ENCODE assay signal across 8 cellular contexts in genomic region chr1:145965119-145965744, GRCh38. TPM values are rescaled to one million over a fixed set of nuclear protein-coding genes. Genes with fewer than 3 reads are reported as not detected.
A peak's percentile ranks its signal among the peaks of the same experiment; 100 is the strongest.
DNase-seq lines count a peak whose midpoint lies in the region; ATAC-seq, FAIRE-seq and TF ChIP-seq lines count a peak whose summit lies in the region.

No MANE protein-coding gene starts in this region.

- no peaks in the 10 kb centered on the region for H3K79me1 ChIP-seq in H1 (ENCODE audit: low read depth, low read length)

- peaks cover 10% of the 10 kb centered on the region for H3K9me3 ChIP-seq in BLaER1
- H3K9me3 ChIP-seq in NT2/D1 (ENCODE audit: insufficient read depth, low read length), result peaks cover 16% of the 10 kb centered on the region
- no peaks in the 10 kb centered on the region for H3K9me3 ChIP-seq in H1 (ENCODE audit: insufficient read depth in 2 of 2, low read depth in 1 of 2, low read length in 1 of 2)

- H2BK5ac ChIP-seq in H1 (ENCODE audit: low read depth, low read length), result no peak overlapping the region

- peaks cover 4% of the 10 kb centered on the region for H3K9me3 Mint-ChIP-seq in neural crest cell

- H2AFZ ChIP-seq in H1 (ENCODE audit: low read length), result peak overlapping the region; percentile 72; the same call in 1 of the 2 replicates

- H4K20me1 ChIP-seq in BLaER1, result no peaks in the 10 kb centered on the region
- no peaks in the 10 kb centered on the region for H4K20me1 ChIP-seq in H1 (replicated peaks in 1 of 2; ENCODE audit: control insufficient read depth in 1 of 2, insufficient read depth in 2 of 2, low read length in 2 of 2)

- peak overlapping the region; percentile 78 for H3K9ac ChIP-seq in BLaER1
- peak overlapping the region; percentile 77 for H3K9ac ChIP-seq in NT2/D1 (ENCODE audit: insufficient read length, low read depth)
- no peak overlapping the region for H3K9ac ChIP-seq in H1 (replicated peaks in 1 of 4; ENCODE audit: extremely low read depth in 1 of 4, low read depth in 3 of 4, low read length in 3 of 4)

- no peak for ATAC-seq in HG02798 (IDR thresholded peaks at IDR 0.05; ENCODE audit: poor library complexity, unreplicated experiment)

- H3K4ac ChIP-seq in H1 (replicated peaks; ENCODE audit: insufficient read length, low read depth, low read length), result no peak overlapping the region

- H3K4me3 ChIP-seq in BLaER1 (peak overlapping the region; percentile 73), NT2/D1 (ENCODE audit: insufficient read length, low read depth) (peak overlapping the region; percentile 59), H1 (ENCODE audit: extremely low read depth in 1 of 4, insufficient read depth in 2 of 4, low read depth in 3 of 4, low read length in 4 of 4) (peak overlapping the region; percentile 54 to 76 (median 67); a peak in 7 of 8 replicates)

- H4K8ac ChIP-seq in H1 (ENCODE audit: extremely low read depth, insufficient read depth, low read length), result no peak overlapping the region

- POLR2A ChIA-PET in H1 (lab: Charles Lee; ENCODE audit: partially characterized antibody), result interaction anchor here (0.8 to 4.1 kb wide), 4 partner anchors 13 to 86 kb away, joined by 3 to 21 read pairs (median 13); partner anchors contain the start of gene RBM8A

- no peak overlapping the region for H3K23ac ChIP-seq in H1 (ENCODE audit: insufficient read length)

- H2BK120ac ChIP-seq in H1 (replicated peaks; ENCODE audit: low read depth, low read length), result no peak overlapping the region

- TF ChIP-seq CTCF in H1 (IDR thresholded peaks at IDR 0.05; ENCODE audit: control extremely low read depth in 1 of 3, insufficient read depth in 1 of 3, low read depth in 1 of 3, low read length in 3 of 3) (no peak), neural crest cell (conservative IDR thresholded peaks at IDR 0.05) (no peak)

- no peak overlapping the region for H3K14ac ChIP-seq in H1 (ENCODE audit: insufficient read length)

- FAIRE-seq in H1 (lab: Jason Lieb, UNC), result no peak

- H3K4me1 Mint-ChIP-seq in neural crest cell, result peaks cover 40% of the 10 kb centered on the region

- H3K27ac ChIP-seq in BLaER1, result peak overlapping the region; percentile 70; the same call in 1 of the 2 replicates
- H3K27ac ChIP-seq in H1 (ENCODE audit: low read depth, low read length), result no peak overlapping the region

- H2AK5ac ChIP-seq in H1 (ENCODE audit: low read depth, low read length), result no peak overlapping the region

- peaks cover 6% of the 10 kb centered on the region for H3K36me3 Mint-ChIP-seq in neural crest cell (ENCODE audit: low read depth)

- peaks cover 38% of the 10 kb centered on the region for H3K27me3 Mint-ChIP-seq in neural crest cell (ENCODE audit: low read depth)

- CTCF ChIA-PET in H1 (lab: Charles Lee; ENCODE audit: partially characterized antibody), result interaction anchor here (1.1 to 2.6 kb wide), 6 partner anchors 11 to 73 kb away, joined by 4 to 11 read pairs (median 4); partner anchors contain the start of gene RBM8A

- H3K27ac Mint-ChIP-seq in neural crest cell (ENCODE audit: unreplicated experiment), result no peak overlapping the region

- H3K18ac ChIP-seq in H1 (ENCODE audit: extremely low read depth, low read length), result no peak overlapping the region

- H3K27me3 ChIP-seq in BLaER1 (peaks cover 34% of the 10 kb centered on the region), NT2/D1 (ENCODE audit: insufficient read depth, insufficient read length) (peaks cover 53% of the 10 kb centered on the region), H1 (replicated peaks in 1 of 4; ENCODE audit: control insufficient read depth in 3 of 4, extremely low read depth in 1 of 4, insufficient read depth in 3 of 4, low read length in 3 of 4) (peaks cover 20 to 34% (median 33%) of the 10 kb centered on the region in 4 experiments)

- H3K23me2 ChIP-seq in H1 (ENCODE audit: low read depth, low read length), result peaks cover 19% of the 10 kb centered on the region

- no peak overlapping the region for H2BK15ac ChIP-seq in H1 (ENCODE audit: low read length)

- TF ChIP-seq RAD21 in H1 (IDR thresholded peaks at IDR 0.05 in 1 of 2, conservative IDR thresholded peaks at IDR 0.05 in 1 of 2; ENCODE audit: low read depth in 2 of 2, low read length in 2 of 2), result no peak

- peaks cover 42% of the 10 kb centered on the region for H3K4me1 ChIP-seq in BLaER1
- peaks cover 17% of the 10 kb centered on the region for H3K4me1 ChIP-seq in NT2/D1 (ENCODE audit: insufficient read depth, insufficient read length)
- peaks cover 0 to 14% (median 11%) of the 10 kb centered on the region in 4 experiments; a peak in 6 of 7 replicates for H3K4me1 ChIP-seq in H1 (replicated peaks in 1 of 4; ENCODE audit: control insufficient read depth in 3 of 4, insufficient read depth in 4 of 4, low read length in 3 of 4)

- no peak overlapping the region for H3K56ac ChIP-seq in H1 (replicated peaks; ENCODE audit: insufficient read length, low read depth, low read length)

- peaks cover 7% of the 10 kb centered on the region for H3K36me3 ChIP-seq in BLaER1
- H3K36me3 ChIP-seq in NT2/D1 (ENCODE audit: insufficient read depth, insufficient read length, low read length), result no peaks in the 10 kb centered on the region
- H3K36me3 ChIP-seq in H1 (ENCODE audit: control insufficient read depth in 2 of 4, insufficient read depth in 4 of 4, low read length in 3 of 4), result no peaks in the 10 kb centered on the region

- no peaks in the 10 kb centered on the region for H3K79me2 ChIP-seq in H1 (ENCODE audit: control insufficient read depth in 1 of 2, insufficient read depth in 2 of 2, low read length in 2 of 2)

- no peak overlapping the region for H2BK20ac ChIP-seq in H1 (ENCODE audit: low read length)

- 29% methylated on average over 5 of the region's 5 CpGs; no CpG with 5 or more reads in 1 of the 2 experiments for WGBS in H1 (ENCODE audit: extremely low coverage in 1 of 2, insufficient coverage in 1 of 2, insufficient read length in 1 of 2, insufficient replicate concordance in 2 of 2, low coverage in 1 of 2, low lambda C conversion rate in 2 of 2, missing lambda C conversion rate in 1 of 2), 2 experiments

- no peak for TF ChIP-seq EP300 in H1 (IDR thresholded peaks at IDR 0.05; ENCODE audit: borderline replicate concordance in 1 of 2, low read depth in 2 of 2, low read length in 2 of 2)

- H3K4me2 ChIP-seq in BLaER1 (peak overlapping the region; percentile 99), H1 (ENCODE audit: insufficient read depth in 1 of 2, low read depth in 2 of 2, low read length in 2 of 2) (peak overlapping the region; percentile 57 to 74)

- no peak overlapping the region for H4K5ac ChIP-seq in H1 (ENCODE audit: insufficient read length, low read depth, low read length)

- no peak overlapping the region for H4K91ac ChIP-seq in H1 (replicated peaks; ENCODE audit: insufficient read length, low read length)

- H3K4me3 Mint-ChIP-seq in neural crest cell, result peak overlapping the region; percentile 97

- DNase-seq in NT2/D1 (ENCODE audit: low read depth, low spot score) (no peak), H1 (ENCODE audit: low read depth in 1 of 2, low spot score in 2 of 2) (no peak), neural crest cell (ENCODE audit: low read depth, low spot score) (no peak), NCI-H2081 treated with DMSO at 0.1 percent for 48 hours (lab: John Stamatoyannopoulos, UW) (no peak), NCI-H2171 treated with DMSO at 0.1 percent for 48 hours (lab: John Stamatoyannopoulos, UW) (no peak), cerebellum (ENCODE audit: low spot score) (no peak)

- no peak for TF ChIP-seq POLR2A in H1 (IDR thresholded peaks at IDR 0.05; ENCODE audit: control extremely low read depth in 1 of 2, low read depth in 2 of 2, low read length in 2 of 2)

- no peak overlapping the region for H2BK12ac ChIP-seq in H1 (ENCODE audit: low read depth, low read length)

RNA-seq across cellular contexts. Expression of gene POLR3GL, which starts 0.7 kb away (rescaled TPM):
- 2.3 and 3.1 TPM in 2 replicates for total RNA-seq in H1 (2021; fragmentation: NEBNext Ultra II Directional; extraction: Animal tissue kit (Norgen Biotek cat#: 25700))
- polyA plus RNA-seq in H1 (2011; rRNA removed), result 3.5 and 3.9 TPM in 2 replicates
- polyA plus RNA-seq in H1 (2011; cell fraction: cytosol; rRNA removed), result 5.2 TPM
- polyA plus RNA-seq in H1 (2011; cell fraction: nucleus; rRNA removed), result 3.2 TPM
- polyA plus RNA-seq in H1 (2012, experiment 1 of 2), result 4.7 to 7.1 TPM (median 5.3 TPM) in 4 replicates
- polyA plus RNA-seq in H1 (2012, experiment 2 of 2), result 1.7 TPM
- polyA plus RNA-seq in H1 (2013, experiment 1 of 2), result 4.5 TPM
- polyA plus RNA-seq in H1 (2013, experiment 2 of 2), result 4.8 TPM
- polyA minus RNA-seq in H1 (2011; rRNA and poly(A)+ RNA removed), result 1.5 and 1.6 TPM in 2 replicates
- 1.5 TPM for polyA minus RNA-seq in H1 (2011; cell fraction: cytosol; rRNA and poly(A)+ RNA removed)
- polyA minus RNA-seq in H1 (2011; cell fraction: nucleus; rRNA and poly(A)+ RNA removed), result 2.0 TPM
- total RNA-seq in neural crest cell, result 14.6 and 15.5 TPM in 2 replicates
- total RNA-seq in cerebellum, result 5.7 TPM

RNA-seq across cellular contexts. Expression of gene ANKRD34A, which starts 0.9 kb away (rescaled TPM):
- total RNA-seq in H1 (2021; fragmentation: NEBNext Ultra II Directional; extraction: Animal tissue kit (Norgen Biotek cat#: 25700)), result 0.20 and 0.46 TPM in 2 replicates
- polyA plus RNA-seq in H1 (2011; rRNA removed), result 0.15 and 0.19 TPM in 2 replicates
- 0.10 TPM for polyA plus RNA-seq in H1 (2011; cell fraction: cytosol; rRNA removed)
- 0.33 TPM for polyA plus RNA-seq in H1 (2011; cell fraction: nucleus; rRNA removed)
- polyA plus RNA-seq in H1 (2012, experiment 1 of 2), result 0.18 to 0.33 TPM (median 0.26 TPM) in 4 replicates
- polyA plus RNA-seq in H1 (2012, experiment 2 of 2), result 0.22 TPM
- 0.08 TPM for polyA plus RNA-seq in H1 (2013, experiment 1 of 2)
- 0.13 TPM for polyA plus RNA-seq in H1 (2013, experiment 2 of 2)
- 0.07 and 0.47 TPM in 2 replicates for polyA minus RNA-seq in H1 (2011; rRNA and poly(A)+ RNA removed)
- polyA minus RNA-seq in H1 (2011; cell fraction: cytosol; rRNA and poly(A)+ RNA removed), result not detected
- polyA minus RNA-seq in H1 (2011; cell fraction: nucleus; rRNA and poly(A)+ RNA removed), result 0.70 TPM
- total RNA-seq in neural crest cell, result 0.49 and 1.2 TPM in 2 replicates
- total RNA-seq in cerebellum, result 1.1 TPM

RNA-seq across cellular contexts. Expression of gene LIX1L, which starts 7.4 kb away (rescaled TPM):
- total RNA-seq in H1 (2021; fragmentation: NEBNext Ultra II Directional; extraction: Animal tissue kit (Norgen Biotek cat#: 25700)), result 2.9 and 3.0 TPM in 2 replicates
- polyA plus RNA-seq in H1 (2011; rRNA removed), result 3.7 and 3.8 TPM in 2 replicates
- 2.9 TPM for polyA plus RNA-seq in H1 (2011; cell fraction: cytosol; rRNA removed)
- 0.67 TPM for polyA plus RNA-seq in H1 (2011; cell fraction: nucleus; rRNA removed)
- 1.1 to 2.2 TPM (median 1.2 TPM) in 4 replicates for polyA plus RNA-seq in H1 (2012, experiment 1 of 2)
- polyA plus RNA-seq in H1 (2012, experiment 2 of 2), result 1.7 TPM
- polyA plus RNA-seq in H1 (2013, experiment 1 of 2), result 1.9 TPM
- 2.0 TPM for polyA plus RNA-seq in H1 (2013, experiment 2 of 2)
- 2.7 TPM in 2 replicates for polyA minus RNA-seq in H1 (2011; rRNA and poly(A)+ RNA removed)
- polyA minus RNA-seq in H1 (2011; cell fraction: cytosol; rRNA and poly(A)+ RNA removed), result 1.7 TPM
- 1.3 TPM for polyA minus RNA-seq in H1 (2011; cell fraction: nucleus; rRNA and poly(A)+ RNA removed)
- total RNA-seq in neural crest cell (36.0 and 37.5 TPM in 2 replicates), cerebellum (27.1 TPM)

RNA-seq across cellular contexts. Expression of gene TXNIP, which starts 31.1 kb away (rescaled TPM):
- total RNA-seq in H1 (2021; fragmentation: NEBNext Ultra II Directional; extraction: Animal tissue kit (Norgen Biotek cat#: 25700)), result 10.3 and 12.3 TPM in 2 replicates
- 33.4 and 56.8 TPM in 2 replicates for polyA plus RNA-seq in H1 (2011; rRNA removed)
- polyA plus RNA-seq in H1 (2011; cell fraction: cytosol; rRNA removed), result 50.4 TPM
- 73.4 TPM for polyA plus RNA-seq in H1 (2011; cell fraction: nucleus; rRNA removed)
- polyA plus RNA-seq in H1 (2012, experiment 1 of 2), result 14.6 to 27.3 TPM (median 22.1 TPM) in 4 replicates
- polyA plus RNA-seq in H1 (2012, experiment 2 of 2), result 4.6 TPM
- polyA plus RNA-seq in H1 (2013, experiment 1 of 2), result 9.4 TPM
- 8.5 TPM for polyA plus RNA-seq in H1 (2013, experiment 2 of 2)
- polyA minus RNA-seq in H1 (2011; rRNA and poly(A)+ RNA removed), result 91.1 and 129 TPM in 2 replicates
- 56.7 TPM for polyA minus RNA-seq in H1 (2011; cell fraction: cytosol; rRNA and poly(A)+ RNA removed)
- 171 TPM for polyA minus RNA-seq in H1 (2011; cell fraction: nucleus; rRNA and poly(A)+ RNA removed)
- total RNA-seq in neural crest cell (83.5 and 90.8 TPM in 2 replicates), cerebellum (147 TPM)

RNA-seq across cellular contexts. Expression of gene RBM8A, which starts 37.9 kb away (rescaled TPM):
- 216 and 222 TPM in 2 replicates for total RNA-seq in H1 (2021; fragmentation: NEBNext Ultra II Directional; extraction: Animal tissue kit (Norgen Biotek cat#: 25700))
- polyA plus RNA-seq in H1 (2011; rRNA removed), result 119 and 125 TPM in 2 replicates
- polyA plus RNA-seq in H1 (2011; cell fraction: cytosol; rRNA removed), result 276 TPM
- 32.3 TPM for polyA plus RNA-seq in H1 (2011; cell fraction: nucleus; rRNA removed)
- polyA plus RNA-seq in H1 (2012, experiment 1 of 2), result 255 to 301 TPM (median 263 TPM) in 4 replicates
- polyA plus RNA-seq in H1 (2012, experiment 2 of 2), result 80.5 TPM
- 166 TPM for polyA plus RNA-seq in H1 (2013, experiment 1 of 2)
- polyA plus RNA-seq in H1 (2013, experiment 2 of 2), result 182 TPM
- 35.1 and 39.6 TPM in 2 replicates for polyA minus RNA-seq in H1 (2011; rRNA and poly(A)+ RNA removed)
- 52.5 TPM for polyA minus RNA-seq in H1 (2011; cell fraction: cytosol; rRNA and poly(A)+ RNA removed)
- polyA minus RNA-seq in H1 (2011; cell fraction: nucleus; rRNA and poly(A)+ RNA removed), result 34.9 TPM
- total RNA-seq in neural crest cell, result 273 and 285 TPM in 2 replicates
- total RNA-seq in cerebellum, result 74.4 TPM

Comparison
In these comparisons a context has a peak if more than half of its experiments do, and no peak if none do; other contexts are left out.
1. H3K9ac ChIP-seq: peak in BLaER1 (single experiment) and NT2/D1 (single experiment); none in H1 (0 of 4).
2. Peak in every context shown above with its lines, with median percentiles within 50 percentile points of each other: H3K4me3 ChIP-seq.